31 cellular contexts compared by ENCODE assay signal in genomic region chr12:93736640-93737178, GRCh38.
"Had no signal": no experiment of that assay in that cellular context is flagged by ENCODE, and none has a peak within 500 bp of the region (broad histone marks: within the 10 kb centered on the region; RNA-seq: fewer than 3 reads in every experiment).

No MANE protein-coding gene starts in this region.

- H3K36me3 ChIP-seq: adrenal gland, heart left ventricle, neutrophil, right lobe of liver, stomach, suprapubic skin, tibial artery had no signal

- H3K27me3 Mint-ChIP-seq: effector memory CD8-positive, alpha-beta T cell; stimulated activated memory B cell treated with anti-CD40 and anti-IgM and Interleukin-4, amounts not matched to agents 10 μg/mL and 1 μg/mL and 100 μg/mL, for 72 hours had no signal

- H3K4me3 Mint-ChIP-seq: activated naive CD8-positive, alpha-beta T cell treated with anti-CD3 and anti-CD28 coated beads for 36 hours; activated T-cell treated with anti-CD3 and anti-CD28 coated beads, Interleukin-2, amount 50 U/mL, for 72 hours; effector memory CD8-positive, alpha-beta T cell; naive B cell; nephron progenitor cell; stimulated activated memory B cell treated with anti-CD40 and anti-IgM and Interleukin-4, amounts not matched to agents 10 μg/mL and 1 μg/mL and 100 μg/mL, for 72 hours; T-helper 1 cell treated with Interleukin-12 subunit alpha and Interleukin-12 subunit beta and Interleukin-4 antibody, amounts not matched to agents 30 μg/mL and 1 μg/mL, for 36 hours had no signal

- H3K9me3 ChIP-seq: adrenal gland, body of pancreas, heart left ventricle, neutrophil, right lobe of liver, stomach, suprapubic skin, tibial artery had no signal

- DNase-seq: activated CD4-positive, alpha-beta T cell treated with anti-CD3 and anti-CD28 coated beads for 4 hours; activated CD4-positive, alpha-beta T cell treated with anti-CD3 and anti-CD28 coated beads, Interleukin-2, amount 50 U/mL, for 4 hours; activated effector memory CD4-positive, alpha-beta T cell treated with Interleukin-2 at 50 U/mL for 16 hours; activated naive CD4-positive, alpha-beta T cell treated with Interleukin-2 at 50 U/mL for 16 hours; activated naive CD8-positive, alpha-beta T cell treated with anti-CD3 and anti-CD28 coated beads for 36 hours; activated T-cell treated with anti-CD3 and anti-CD28 coated beads for 4 hours; activated T-cell treated with anti-CD3 and anti-CD28 coated beads, Interleukin-2, amount 50 U/mL, for 72 hours; adrenal gland; aorta; body of pancreas; dorsolateral prefrontal cortex; effector memory CD8-positive, alpha-beta T cell; heart left ventricle; hypothalamus; left ventricle myocardium superior; naive B cell; nephron progenitor cell; right lobe of liver; stimulated activated CD4-positive, alpha-beta T cell treated with anti-CD3 and anti-CD28 coated beads, Interleukin-12 subunit alpha, Interleukin-12 subunit beta, amount 100 ng/mL, for 4 hours; stimulated activated CD4-positive, alpha-beta T cell treated with anti-CD3 and anti-CD28 coated beads, Interleukin-4, amount 100 ng/mL, for 1 hour; stomach; SW 1271; T-helper 9 cell; tibial artery had no signal

- H3K27me3 ChIP-seq: adrenal gland, body of pancreas, dorsolateral prefrontal cortex, heart left ventricle, right lobe of liver, stomach, suprapubic skin, tibial artery had no signal

- H3K27ac ChIP-seq: neutrophil, suprapubic skin, VCaP had no signal

- H3K9me3 Mint-ChIP-seq: activated naive CD8-positive, alpha-beta T cell treated with anti-CD3 and anti-CD28 coated beads for 36 hours; activated T-cell treated with anti-CD3 and anti-CD28 coated beads, Interleukin-2, amount 50 U/mL, for 72 hours; effector memory CD8-positive, alpha-beta T cell; T-helper 1 cell treated with Interleukin-12 subunit alpha and Interleukin-12 subunit beta and Interleukin-4 antibody, amounts not matched to agents 30 μg/mL and 1 μg/mL, for 36 hours had no signal

- H3K4me3 ChIP-seq: adrenal gland, body of pancreas, coronary artery, dorsolateral prefrontal cortex, right lobe of liver, skin epidermis, suprapubic skin, tibial artery had no signal

- H3K27ac Mint-ChIP-seq: activated naive CD8-positive, alpha-beta T cell treated with anti-CD3 and anti-CD28 coated beads for 36 hours; activated T-cell treated with anti-CD3 and anti-CD28 coated beads, Interleukin-2, amount 50 U/mL, for 72 hours; nephron progenitor cell; stimulated activated memory B cell treated with anti-CD40 and anti-IgM and Interleukin-4, amounts not matched to agents 10 μg/mL and 1 μg/mL and 100 μg/mL, for 72 hours; T-helper 1 cell treated with Interleukin-12 subunit alpha and Interleukin-12 subunit beta and Interleukin-4 antibody, amounts not matched to agents 30 μg/mL and 1 μg/mL, for 36 hours had no signal
